24 cellular contexts compared by ENCODE assay signal in the genomic region with DNA sequence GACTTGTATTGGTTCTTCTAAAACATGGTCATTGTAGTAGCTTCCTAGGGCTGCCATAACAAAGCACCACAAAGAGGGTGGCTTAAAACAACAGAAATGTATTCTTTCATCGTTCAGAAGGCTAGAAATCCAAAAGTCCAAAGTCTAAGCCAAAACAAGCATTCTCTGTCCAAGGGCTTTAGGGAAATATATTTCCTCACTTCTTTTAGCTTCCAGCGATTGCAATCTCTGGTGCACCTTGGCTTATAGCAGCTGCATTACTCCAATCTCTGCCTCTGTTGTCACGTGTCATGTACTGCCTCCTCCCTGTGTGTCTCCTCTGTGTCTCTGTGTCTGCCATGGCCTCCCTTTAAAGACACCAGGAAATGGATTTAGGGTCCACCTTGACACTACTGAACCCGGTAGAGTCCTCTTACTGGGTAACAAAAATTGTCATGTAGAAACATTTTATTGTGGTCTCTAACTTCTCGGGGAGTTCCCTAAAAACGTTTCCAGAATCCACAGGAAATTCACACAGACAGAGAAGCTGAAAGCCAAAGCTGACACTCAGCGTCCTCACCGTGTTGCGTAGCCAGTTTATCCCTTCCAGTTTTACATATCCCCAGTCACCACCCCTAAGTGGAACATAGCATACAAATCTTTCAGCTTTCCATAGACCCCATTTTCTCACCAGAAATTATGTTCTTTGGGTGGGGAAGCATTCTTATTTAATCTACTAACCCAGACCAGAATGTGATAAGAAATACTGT. TPM values are rescaled to one million over a fixed set of nuclear protein-coding genes. Genes with fewer than 3 reads are reported as not detected.
DNase-seq lines count a peak whose midpoint lies in the region; ATAC-seq and TF ChIP-seq lines count a peak whose summit lies in the region.
"Had no signal": no experiment of that assay in that cellular context is flagged by ENCODE, and none has a peak within 500 bp of the region (broad histone marks: within the 10 kb centered on the region; RNA-seq: fewer than 3 reads in every experiment).

No MANE protein-coding gene starts in this region.

- H4K5ac ChIP-seq in mesendoderm (ENCODE audit: low read length), result no peak overlapping the region

- H4K8ac ChIP-seq in mesendoderm (ENCODE audit: low read depth, low read length), result no peak overlapping the region

- no peaks in the 10 kb centered on the region for H4K20me1 ChIP-seq in fibroblast of lung (ENCODE audit: control insufficient read depth, extremely low read depth, insufficient read depth, low read length)
- H4K20me1 ChIP-seq: BLaER1 had no signal

- H2AK5ac ChIP-seq in mesendoderm (ENCODE audit: low read length), result no peak overlapping the region

- DNase-seq in fibroblast of lung (ENCODE audit: low read depth in 2 of 2), result no peak
- DNase-seq in mesendoderm, result no peak
- DNase-seq in thoracic aorta (ENCODE audit: low spot score), result no peak
- no peak for DNase-seq in central memory CD4-positive, alpha-beta T cell
- no peak for DNase-seq in activated naive CD4-positive, alpha-beta T cell (lab: John Stamatoyannopoulos, UW)
- DNase-seq: activated CD4-positive, alpha-beta T cell treated with anti-CD3 and anti-CD28 coated beads for 1 hour; activated CD8-positive, alpha-beta T cell treated with anti-CD3 and anti-CD28 coated beads for 36 hours; DMS53; KG1; MM.1S; NCI-H1417 treated with DMSO at 0.1 percent for 48 hours; NCI-H2081 treated with DMSO at 0.1 percent for 48 hours; NCI-H748 treated with DMSO at 0.1 percent for 48 hours; SK-N-SH; small intestine; stimulated activated CD4-positive, alpha-beta T cell treated with anti-CD3 and anti-CD28 coated beads, Interleukin-1b, Interleukin-23, amount 100 ng/mL, for 48 hours; stimulated activated CD8-positive, alpha-beta memory T cell treated with anti-CD3 and anti-CD28 coated beads, Interleukin-4, amount 100 ng/mL, for 48 hours; stomach; T-helper 17 cell had no signal

- H3K56ac ChIP-seq in mesendoderm (ENCODE audit: low read length), result peak overlapping the region; percentile 25

- H2BK120ac ChIP-seq in mesendoderm (ENCODE audit: low read depth, low read length), result peak overlapping the region; percentile 36

- H3K4me3 ChIP-seq in fibroblast of lung (replicated peaks in 1 of 4; ENCODE audit: control extremely low read depth in 1 of 4, insufficient read depth in 1 of 4, low read depth in 3 of 4, low read length in 4 of 4) (no peak overlapping the region), mesendoderm (ENCODE audit: low read length) (no peak overlapping the region), thoracic aorta (peak overlapping the region; percentile 48)
- H3K4me3 ChIP-seq: BLaER1, stomach had no signal

- H3K4me2 ChIP-seq in fibroblast of lung (ENCODE audit: extremely low read depth, insufficient read depth, low read length) (peak overlapping the region; percentile 46), mesendoderm (ENCODE audit: low read length) (no peak overlapping the region)
- H3K4me2 ChIP-seq: SK-N-SH had no signal

- H3K79me2 ChIP-seq in fibroblast of lung (ENCODE audit: control insufficient read depth, insufficient read depth, low read length) (no peaks in the 10 kb centered on the region), mesendoderm (ENCODE audit: control insufficient read depth, insufficient read depth, low read length) (no peaks in the 10 kb centered on the region)

- TF ChIP-seq CTCF in VCaP (conservative IDR thresholded peaks at IDR 0.05) (no peak), fibroblast of lung (conservative IDR thresholded peaks at IDR 0.05 in 1 of 2, IDR thresholded peaks at IDR 0.05 in 1 of 2; ENCODE audit: low read depth in 1 of 2, low read length in 2 of 2) (no peak), thoracic aorta (IDR thresholded peaks at IDR 0.05) (no peak)

- H3K27me3 ChIP-seq in fibroblast of lung (ENCODE audit: control insufficient read depth, insufficient read depth, low read length), result no peaks in the 10 kb centered on the region
- no peaks in the 10 kb centered on the region for H3K27me3 ChIP-seq in mesendoderm (ENCODE audit: insufficient read depth, low read length, poor library complexity)
- H3K27me3 ChIP-seq in thoracic aorta (replicated peaks; ENCODE audit: insufficient read depth), result no peaks in the 10 kb centered on the region
- H3K27me3 ChIP-seq: BLaER1, stomach had no signal

- peak overlapping the region; percentile 3 for H3K4ac ChIP-seq in mesendoderm (ENCODE audit: low read depth, low read length)

- H3K4me1 ChIP-seq in fibroblast of lung (ENCODE audit: control insufficient read depth, extremely low read depth, insufficient read depth, low read length), result no peaks in the 10 kb centered on the region
- peaks cover 3% of the 10 kb centered on the region for H3K4me1 ChIP-seq in mesendoderm (ENCODE audit: control insufficient read depth, low read depth, low read length)
- peaks cover 11 to 51% of the 10 kb centered on the region in 2 donors for H3K4me1 ChIP-seq in thoracic aorta (ENCODE audit: control insufficient read depth in 1 of 2, low read depth in 2 of 2)
- H3K4me1 ChIP-seq: stomach had no signal

- H2BK15ac ChIP-seq in mesendoderm (replicated peaks; ENCODE audit: low read depth), result peak overlapping the region; percentile 4

- H3K9ac ChIP-seq in fibroblast of lung (ENCODE audit: insufficient read depth, low read length) (no peak overlapping the region), mesendoderm (ENCODE audit: low read length) (no peak overlapping the region)
- H3K9ac ChIP-seq: BLaER1, SK-N-SH had no signal

- no peak overlapping the region for H2BK5ac ChIP-seq in mesendoderm (ENCODE audit: low read length)

- ATAC-seq in thoracic aorta (ENCODE audit: insufficient number of reproducible peaks, low FRiP score, low read depth) (peak; percentile 71), GM21576 (IDR thresholded peaks at IDR 0.05; ENCODE audit: unreplicated experiment) (no peak)
- ATAC-seq: activated CD8-positive, alpha-beta T cell treated with anti-CD3 and anti-CD28 coated beads for 36 hours; T-helper 17 cell had no signal

- no peak overlapping the region for H3K18ac ChIP-seq in mesendoderm (ENCODE audit: low read length)

- no peaks in the 10 kb centered on the region for H3K79me1 ChIP-seq in mesendoderm (ENCODE audit: low read length)

- H3K23ac ChIP-seq in mesendoderm (ENCODE audit: low read length), result no peak overlapping the region

- peak overlapping the region; percentile 74 for H2AFZ ChIP-seq in fibroblast of lung (ENCODE audit: low read length)

- no CpG with 5 or more reads among the region's 9 CpGs for WGBS in mesendoderm (ENCODE audit: extremely low coverage, insufficient coverage, low lambda C conversion rate)

- H3K27ac ChIP-seq in VCaP (peak overlapping the region; percentile 90), fibroblast of lung (ENCODE audit: insufficient read depth, low read length) (no peak overlapping the region), mesendoderm (ENCODE audit: low read depth, low read length) (no peak overlapping the region), thoracic aorta (peak overlapping the region; percentile 57 to 58)
- H3K27ac ChIP-seq: BLaER1, epithelial cell of prostate, stomach had no signal

- H3K36me3 ChIP-seq in fibroblast of lung (ENCODE audit: control insufficient read depth, insufficient read depth, low read length) (no peaks in the 10 kb centered on the region), mesendoderm (ENCODE audit: control insufficient read depth, insufficient read depth, low read length) (no peaks in the 10 kb centered on the region), thoracic aorta (no peaks in the 10 kb centered on the region)
- H3K36me3 ChIP-seq: BLaER1, stomach had no signal

- H3K9me3 ChIP-seq in fibroblast of lung (ENCODE audit: control insufficient read depth, insufficient read depth, low read depth, low read length) (no peaks in the 10 kb centered on the region), thoracic aorta (no peaks in the 10 kb centered on the region)
- H3K9me3 ChIP-seq: BLaER1, stomach had no signal

RNA-seq across cellular contexts. Expression of a gene that starts 20.7 kb away (rescaled TPM):
- total RNA-seq in fibroblast of lung (0.33 and 0.51 TPM in 2 replicates), thoracic aorta (10 to 100 TPM in 1 of 2 donors, 1 to 10 TPM in 1; 7.0 to 16.4 TPM)
- polyA plus RNA-seq in fibroblast of lung, result 0.14 and 0.20 TPM in 2 replicates
- polyA plus RNA-seq in fibroblast of lung (2012), result 0.06 and 0.16 TPM in 2 replicates
- under 0.01 and 0.04 TPM in 2 replicates for polyA minus RNA-seq in fibroblast of lung (ENCODE audit: low replicate concordance)
- polyA plus RNA-seq in mesendoderm (2013, experiment 1 of 2), result 0.11 TPM
- polyA plus RNA-seq in mesendoderm (2013, experiment 2 of 2), result 0.24 TPM
- total RNA-seq: chondrocyte had no signal

Comparison
In these comparisons a context has a peak if more than half of its experiments do, and no peak if none do; other contexts are left out.
1. H3K27ac ChIP-seq: peak in VCaP (single experiment) and thoracic aorta (2 of 2); none in fibroblast of lung (single experiment) and mesendoderm (single experiment).